In the genomic region with DNA sequence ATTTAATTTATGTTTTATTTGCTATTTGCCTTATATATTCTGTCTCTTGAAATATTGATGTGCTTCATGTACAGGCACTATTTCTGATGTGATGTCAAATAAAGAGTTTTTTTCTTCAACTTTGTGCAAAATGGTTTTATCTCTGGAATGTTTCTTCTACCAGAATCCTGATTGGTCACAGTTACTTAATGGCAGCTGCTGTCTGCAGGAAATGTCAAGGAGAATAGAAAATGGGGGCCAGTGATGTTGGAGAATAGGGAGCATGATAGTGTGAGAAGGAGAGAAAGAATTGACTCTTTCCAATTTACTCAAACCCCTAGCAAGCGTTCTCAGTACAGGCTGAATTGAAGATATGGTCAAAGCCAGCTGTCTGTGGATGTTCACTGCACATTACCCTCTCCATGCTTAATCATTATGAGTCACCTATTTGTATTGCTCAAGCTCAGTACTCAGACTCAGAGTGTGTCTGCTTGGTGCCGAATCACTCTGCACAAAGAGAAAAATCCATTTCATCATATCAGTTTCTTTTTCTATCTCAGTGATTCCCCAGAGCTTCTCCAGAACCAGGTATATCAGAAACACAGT, we compare ENCODE assay signal across 1 cellular context.
TF ChIP-seq lines count a peak whose summit lies in the region.

No MANE protein-coding gene starts in this region.

TF ChIP-seq in HepG2, 621 proteins besides CTCF, POLR2A, EP300 and RAD21 (continued from another document):
- TF ChIP-seq ARID5B (CRISPR knock-in tag; IDR thresholded peaks at IDR 0.05) (no peak), ZNF251 (CRISPR knock-in tag; IDR thresholded peaks at IDR 0.05) (no peak), ZNF678 (CRISPR knock-in tag; IDR thresholded peaks at IDR 0.05) (no peak), ONECUT2 (CRISPR knock-in tag; IDR thresholded peaks at IDR 0.05) (no peak), TGIF2 (CRISPR knock-in tag; IDR thresholded peaks at IDR 0.05) (no peak)
- TF ChIP-seq, protein P1, sequence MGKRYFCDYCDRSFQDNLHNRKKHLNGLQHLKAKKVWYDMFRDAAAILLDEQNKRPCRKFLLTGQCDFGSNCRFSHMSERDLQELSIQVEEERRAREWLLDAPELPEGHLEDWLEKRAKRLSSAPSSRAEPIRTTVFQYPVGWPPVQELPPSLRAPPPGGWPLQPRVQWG (CRISPR knock-in tag; IDR thresholded peaks at IDR 0.05; ENCODE audit: borderline replicate concordance, low read depth): no peak
